8 cellular contexts compared by ENCODE assay signal in the genomic region with DNA sequence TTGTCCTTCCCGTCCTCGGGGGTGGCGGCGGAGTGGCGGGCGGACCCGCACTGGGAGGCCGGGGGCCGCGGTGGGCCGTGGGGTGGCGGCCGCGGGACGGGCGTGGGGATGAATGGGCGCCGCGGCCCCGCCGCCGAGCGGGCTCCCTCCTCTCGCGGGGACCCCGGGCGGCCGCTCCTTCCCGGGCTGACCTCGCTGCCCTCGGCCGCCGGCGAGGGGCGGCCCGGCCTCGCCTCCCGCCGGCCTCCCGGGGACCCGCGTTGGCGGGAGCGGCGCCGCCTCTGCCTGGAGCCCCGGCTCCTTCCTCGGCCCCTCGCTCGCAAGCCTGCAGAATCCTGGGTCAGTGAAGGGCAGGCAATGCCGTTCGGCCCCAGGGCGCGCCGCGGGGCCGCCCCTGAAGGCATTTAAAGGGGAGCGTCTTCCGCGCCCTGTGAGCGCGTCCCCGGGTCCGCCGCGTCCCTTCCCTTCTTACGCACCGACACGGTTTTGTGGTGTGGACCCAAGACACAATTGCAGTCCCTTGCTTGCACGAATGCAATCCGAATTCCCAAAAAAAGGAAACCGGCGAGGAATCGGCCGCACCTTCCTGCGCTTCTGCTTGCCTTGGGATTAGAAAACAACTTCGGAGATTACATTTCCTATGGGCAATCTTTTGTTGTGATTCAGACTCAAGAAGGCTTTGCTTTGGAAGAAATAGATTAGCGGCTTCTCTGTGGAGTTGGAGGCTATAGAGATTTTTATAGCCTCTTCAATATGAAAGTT. TPM values are rescaled to one million over a fixed set of nuclear protein-coding genes. Genes with fewer than 3 reads are reported as not detected.
DNase-seq lines count a peak whose midpoint lies in the region; ATAC-seq and TF ChIP-seq lines count a peak whose summit lies in the region.

No MANE protein-coding gene starts in this region.

- H3K36me3 ChIP-seq in RWPE2 (ENCODE audit: low read depth) (no peaks in the 10 kb centered on the region), gastrocnemius medialis (no peaks in the 10 kb centered on the region)

- H3K9me3 ChIP-seq in RWPE2 (ENCODE audit: severe bottlenecking) (no peaks in the 10 kb centered on the region), gastrocnemius medialis (no peaks in the 10 kb centered on the region)

- in situ Hi-C loops in gastrocnemius medialis (cut with MboI; ENCODE audit: low sequenced_read_pairs in 4 of 4): loop anchor here in 1 of 4 donors (10.0 kb wide), 1 partner anchor 252 kb away; no protein-coding TSS in a partner anchor

- intact Hi-C loops in Right ventricle myocardium inferior (cut with DNase I) (loop anchor here (5.0 kb wide), 3 partner anchors 44 to 249 kb away; no protein-coding TSS in a partner anchor), cardiac septum (cut with DNase I) (loop anchor here (5.0 to 10.0 kb wide), 2 partner anchors 119 to 252 kb away; no protein-coding TSS in a partner anchor), gastrocnemius medialis (cut with DNase I; ENCODE audit: low total_unique reads) (loop anchor here (1.0 to 10.0 kb wide), 7 partner anchors 101 to 972 kb away; a partner anchor contains a TSS)

- DNase-seq in Right ventricle myocardium inferior (ENCODE audit: missing footprints): peak; percentile 72
- DNase-seq in cardiac septum (ENCODE audit: low spot score): no peak
- DNase-seq in RWPE2 (ENCODE audit: low spot score): no peak
- no peak for DNase-seq in gastrocnemius medialis
- no peak for DNase-seq in pons (ENCODE audit: low spot score)

- ATAC-seq in Right ventricle myocardium inferior (no peak), RWPE2 (ENCODE audit: low read depth) (no peak), gastrocnemius medialis (no peak), GM19324 (IDR thresholded peaks at IDR 0.05; ENCODE audit: low FRiP score, unreplicated experiment) (no peak)

- TF ChIP-seq POLR2A in gastrocnemius medialis (IDR thresholded peaks at IDR 0.05): no peak

- H3K27ac ChIP-seq in RWPE2 (ENCODE audit: poor library complexity, severe bottlenecking) (peak overlapping the region; percentile 62), gastrocnemius medialis (peak overlapping the region; percentile 80 to 92 (median 87))

- no peak for TF ChIP-seq CTCF in RWPE2 (IDR thresholded peaks at IDR 0.05; ENCODE audit: poor library complexity, severe bottlenecking)
- TF ChIP-seq CTCF in brain (conservative IDR thresholded peaks at IDR 0.05): no peak
- TF ChIP-seq CTCF in gastrocnemius medialis (IDR thresholded peaks at IDR 0.05 in 4 of 5, conservative IDR thresholded peaks at IDR 0.05 in 1 of 5): no peak

- H3K36me3 Mint-ChIP-seq in brain: peaks cover 26% of the 10 kb centered on the region

- H3K27me3 Mint-ChIP-seq in brain: peaks cover 13% of the 10 kb centered on the region

- H3K4me3 ChIP-seq in RWPE2 (ENCODE audit: severe bottlenecking) (peak overlapping the region; percentile 75), iPS-11a (ENCODE audit: low read depth, low read length) (peak overlapping the region; percentile 84), gastrocnemius medialis (peak overlapping the region; percentile 64 to 84 (median 77))

- H3K4me1 ChIP-seq in RWPE2 (ENCODE audit: insufficient read depth, poor library complexity, severe bottlenecking): peaks cover 23% of the 10 kb centered on the region
- peaks cover 23 to 31% of the 10 kb centered on the region in 2 donors for H3K4me1 ChIP-seq in gastrocnemius medialis

- peak overlapping the region; percentile 76 to 96 (median 92) for H3K27ac Mint-ChIP-seq in brain

- H3K9me3 Mint-ChIP-seq in brain: no peaks in the 10 kb centered on the region

- peaks cover 59% of the 10 kb centered on the region for H3K4me1 Mint-ChIP-seq in brain

- no peaks in the 10 kb centered on the region for H3K27me3 ChIP-seq in RWPE2 (ENCODE audit: insufficient read depth, poor library complexity, severe bottlenecking)
- no peaks in the 10 kb centered on the region for H3K27me3 ChIP-seq in gastrocnemius medialis

- peak overlapping the region; percentile 88 to 94 (median 90) for H3K4me3 Mint-ChIP-seq in brain

RNA-seq across cellular contexts. Expression of a gene that starts 0.8 kb away (rescaled TPM):
- total RNA-seq in Right ventricle myocardium inferior (42.5 TPM), cardiac septum (25.5 TPM), gastrocnemius medialis (10 to 100 TPM; 14.5 to 33.1 (median 26.9) TPM)
- 17.8 TPM for polyA plus RNA-seq in brain (ENCODE audit: insufficient read depth, low read depth, low replicate concordance)

RNA-seq across cellular contexts. Expression of a gene that starts 1.5 kb away (rescaled TPM):
- total RNA-seq in Right ventricle myocardium inferior: 23.2 TPM
- 23.0 TPM for total RNA-seq in cardiac septum
- 21.3 TPM for polyA plus RNA-seq in brain (ENCODE audit: insufficient read depth, low read depth, low replicate concordance)
- 10 to 100 TPM; 14.8 to 29.4 (median 24.4) TPM for total RNA-seq in gastrocnemius medialis

RNA-seq across cellular contexts. Expression of a gene that starts 54.6 kb away (rescaled TPM):
- 6.6 TPM for total RNA-seq in Right ventricle myocardium inferior
- total RNA-seq in cardiac septum: 8.2 TPM
- polyA plus RNA-seq in brain (ENCODE audit: insufficient read depth, low read depth, low replicate concordance): 17.6 TPM
- 1 to 10 TPM; 3.6 to 5.3 (median 4.2) TPM for total RNA-seq in gastrocnemius medialis
